Comparison of ENCODE assay signal across 24 cellular contexts in genomic region chr20:5908981-5909380, GRCh38. TPM values are rescaled to one million over a fixed set of nuclear protein-coding genes. Genes with fewer than 3 reads are reported as not detected.
DNase-seq lines count a peak whose midpoint lies in the region; ATAC-seq, FAIRE-seq and TF ChIP-seq lines count a peak whose summit lies in the region.
"Had no signal": no experiment of that assay in that cellular context is flagged by ENCODE, and none has a peak within 500 bp of the region (broad histone marks: within the 10 kb centered on the region; RNA-seq: fewer than 3 reads in every experiment).

No MANE protein-coding gene starts in this region.

- in situ Hi-C loops in HepG2 (cut with HindIII; ENCODE audit: extremely low pct_ligation_motif_present, low pct_unique_long_range_greater_than_20kb): no loop called here

- no peaks in the 10 kb centered on the region for H3K79me2 ChIP-seq in astrocyte (ENCODE audit: insufficient read depth, low read length)
- H3K79me2 ChIP-seq in HepG2 (ENCODE audit: insufficient read depth, low read length): no peaks in the 10 kb centered on the region

- POLR2A ChIA-PET in HepG2 (lab: Yijun Ruan, JAX): no interaction called here

- peaks cover 14% of the 10 kb centered on the region for H3K27me3 Mint-ChIP-seq in astrocyte (ENCODE audit: low read depth, unreplicated experiment)
- peaks cover 74% of the 10 kb centered on the region for H3K27me3 Mint-ChIP-seq in activated naive CD8-positive, alpha-beta T cell treated with anti-CD3 and anti-CD28 coated beads, Interleukin-2, amount 50 U/mL, for 24 hours

- no peak overlapping the region for H2AFZ ChIP-seq in astrocyte (ENCODE audit: low read depth, low read length)
- H2AFZ ChIP-seq in HepG2 (ENCODE audit: low read length): no peak overlapping the region

- no peak overlapping the region for H3K27ac Mint-ChIP-seq in astrocyte (ENCODE audit: unreplicated experiment)
- H3K27ac Mint-ChIP-seq in activated naive CD8-positive, alpha-beta T cell treated with anti-CD3 and anti-CD28 coated beads, Interleukin-2, amount 50 U/mL, for 24 hours: no peak overlapping the region
- H3K27ac Mint-ChIP-seq: CD14-positive monocyte; CD8-positive, alpha-beta memory T cell had no signal

- no peak for TF ChIP-seq POLR2A in HepG2 (IDR thresholded peaks at IDR 0.05; ENCODE audit: insufficient read depth in 1 of 2, low read depth in 2 of 2, low read length in 2 of 2)
- TF ChIP-seq POLR2A in GM18505 (IDR thresholded peaks at IDR 0.05; ENCODE audit: borderline replicate concordance, extremely low read depth, insufficient read depth, insufficient read length): no peak

- intact Hi-C loops in HepG2 (cut with micrococcal nuclease; ENCODE audit: unreplicated experiment): no loop called here

- no peak overlapping the region for H3K4me3 ChIP-seq in astrocyte (ENCODE audit: insufficient read depth, low read depth, low read length)
- no peak overlapping the region for H3K4me3 ChIP-seq in HepG2 (replicated peaks in 1 of 3; ENCODE audit: insufficient read depth in 1 of 3, low read depth in 2 of 3, low read length in 3 of 3)

- BruUV-seq in HepG2 (replicated peaks; lab: Mats Ljungman, UMichigan): no TSS peak

- H3K36me3 ChIP-seq in astrocyte (ENCODE audit: insufficient read depth, low read length): no peaks in the 10 kb centered on the region
- H3K36me3 ChIP-seq in HepG2 (replicated peaks in 1 of 2; ENCODE audit: control insufficient read depth in 1 of 2, insufficient read depth in 2 of 2, low read length in 2 of 2): no peaks in the 10 kb centered on the region

- H3K4me1 Mint-ChIP-seq in astrocyte (ENCODE audit: low read depth, unreplicated experiment): no peaks in the 10 kb centered on the region
- H3K4me1 Mint-ChIP-seq in activated naive CD8-positive, alpha-beta T cell treated with anti-CD3 and anti-CD28 coated beads, Interleukin-2, amount 50 U/mL, for 24 hours: peaks cover 10% of the 10 kb centered on the region

- DNase-seq in M059J (ENCODE audit: low read depth) (peak; percentile 24), astrocyte (ENCODE audit: low read depth) (peak; percentile 25), inferior parietal cortex (ENCODE audit: extremely low spot score) (peak; percentile 26), renal cortical epithelial cell (ENCODE audit: low read depth) (peak; percentile 57), HepG2 (ENCODE audit: low spot score) (no peak)
- no peak for DNase-seq in activated naive CD8-positive, alpha-beta T cell treated with anti-CD3 and anti-CD28 coated beads, Interleukin-2, amount 50 U/mL, for 24 hours
- DNase-seq: ACHN; BE2C; CD8-positive, alpha-beta memory T cell; DMS 273 treated with DMSO at 0.1 percent for 48 hours; DMS79; GF-D8; IMR-90; KG1; MM.1S; NCI-H2081; NCI-H446; NCI-H524 treated with DMSO at 0.1 percent for 48 hours; SHP77 had no signal

- H3K27ac ChIP-seq in astrocyte (ENCODE audit: low read depth, low read length) (no peak overlapping the region), HepG2 (ENCODE audit: extremely low read length, insufficient read depth, low read length) (no peak overlapping the region)
- H3K27ac ChIP-seq: RWPE1 had no signal

- no peaks in the 10 kb centered on the region for H3K36me3 Mint-ChIP-seq in astrocyte (ENCODE audit: low read depth, unreplicated experiment)
- H3K36me3 Mint-ChIP-seq in activated naive CD8-positive, alpha-beta T cell treated with anti-CD3 and anti-CD28 coated beads, Interleukin-2, amount 50 U/mL, for 24 hours (ENCODE audit: low read depth): no peaks in the 10 kb centered on the region
- H3K36me3 Mint-ChIP-seq: CD14-positive monocyte; CD8-positive, alpha-beta memory T cell had no signal

- H3K9ac ChIP-seq in astrocyte (ENCODE audit: low read length) (no peak overlapping the region), HepG2 (ENCODE audit: insufficient read depth, low read depth, low read length) (no peak overlapping the region)

- H4K20me1 ChIP-seq in astrocyte (ENCODE audit: insufficient read depth, low read length) (no peaks in the 10 kb centered on the region), HepG2 (ENCODE audit: insufficient read depth, low read length) (no peaks in the 10 kb centered on the region)

- TF ChIP-seq CTCF in astrocyte (IDR thresholded peaks at IDR 0.05; ENCODE audit: insufficient read depth, low read depth, low read length) (no peak), HepG2 (CRISPR knock-in tag; IDR thresholded peaks at IDR 0.05) (no peak)

- CTCF ChIA-PET in HepG2 (lab: Yijun Ruan, JAX; ENCODE audit: low intra/inter-chr PET ratio, low total read pairs): no interaction called here

- 12% methylated on average over 2 of the region's 2 CpGs for WGBS in HepG2 (ENCODE audit: low lambda C conversion rate)

- TF ChIP-seq RAD21 in HepG2 (CRISPR knock-in tag; IDR thresholded peaks at IDR 0.05): no peak

- TF ChIP-seq EP300 in HepG2 (IDR thresholded peaks at IDR 0.05; ENCODE audit: low read depth in 2 of 2, low read length in 2 of 2) (no peak), HepG2 (CRISPR knock-in tag; IDR thresholded peaks at IDR 0.05; ENCODE audit: borderline replicate concordance) (no peak)

- H3K9me3 Mint-ChIP-seq in astrocyte (ENCODE audit: unreplicated experiment): no peaks in the 10 kb centered on the region
- H3K9me3 Mint-ChIP-seq in activated naive CD8-positive, alpha-beta T cell treated with anti-CD3 and anti-CD28 coated beads, Interleukin-2, amount 50 U/mL, for 24 hours: no peaks in the 10 kb centered on the region
- H3K9me3 Mint-ChIP-seq: CD8-positive, alpha-beta memory T cell had no signal

- H3K4me3 Mint-ChIP-seq in astrocyte (ENCODE audit: unreplicated experiment): no peak overlapping the region
- no peak overlapping the region for H3K4me3 Mint-ChIP-seq in activated naive CD8-positive, alpha-beta T cell treated with anti-CD3 and anti-CD28 coated beads, Interleukin-2, amount 50 U/mL, for 24 hours
- H3K4me3 Mint-ChIP-seq: CD8-positive, alpha-beta memory T cell had no signal

- ATAC-seq in HG03045 (IDR thresholded peaks at IDR 0.05; ENCODE audit: unreplicated experiment) (no peak), HepG2 (no peak), GM18505 (IDR thresholded peaks at IDR 0.05; ENCODE audit: unreplicated experiment) (no peak)
- no peak for ATAC-seq in activated naive CD8-positive, alpha-beta T cell treated with anti-CD3 and anti-CD28 coated beads, Interleukin-2, amount 50 U/mL, for 24 hours

- H3K4me1 ChIP-seq in astrocyte (ENCODE audit: insufficient read depth, low read length) (peaks cover 8% of the 10 kb centered on the region), HepG2 (ENCODE audit: insufficient read depth, low read length) (peaks cover 13% of the 10 kb centered on the region)

- peaks cover 13% of the 10 kb centered on the region for H3K27me3 ChIP-seq in astrocyte (ENCODE audit: insufficient read depth, low read length)
- H3K27me3 ChIP-seq in HepG2 (ENCODE audit: control insufficient read depth in 1 of 2, insufficient read depth in 2 of 2, low read length in 2 of 2): peaks cover 2 to 3% of the 10 kb centered on the region in 2 experiments; a peak in 1 of 5 replicates
- H3K27me3 ChIP-seq: BE2C had no signal

- FAIRE-seq in astrocyte (lab: Jason Lieb, UNC): no peak
- FAIRE-seq in HepG2 (lab: Jason Lieb, UNC): no peak
- FAIRE-seq: GM12891 had no signal

- H3K4me2 ChIP-seq in astrocyte (ENCODE audit: low read length): no peak overlapping the region
- H3K4me2 ChIP-seq in HepG2 (ENCODE audit: low read depth, low read length): no peak overlapping the region

- H3K9me3 ChIP-seq in astrocyte (ENCODE audit: insufficient read depth, low read depth, low read length) (no peaks in the 10 kb centered on the region), HepG2 (ENCODE audit: low read length) (no peaks in the 10 kb centered on the region)
- H3K9me3 ChIP-seq: BE2C had no signal

RNA-seq across cellular contexts. Expression of gene CHGB, which starts 2.3 kb away (rescaled TPM):
- total RNA-seq in M059J (2014; rRNA removed; shearing (Covaris generic)): 0.64 TPM in 1 of 2 replicates, not detected in the other
- total RNA-seq in astrocyte (3.8 and 4.0 TPM in 2 replicates), renal cortical epithelial cell (0.17 and 1.6 TPM in 2 replicates), HepG2 (2016; rRNA removed; fragmentation: Illumina TruSeq; extraction: Trizol) (0.20 and 0.86 TPM in 2 replicates)
- total RNA-seq in HepG2 (2016; cell fraction: cytosol; rRNA removed; fragmentation: Illumina TruSeq; extraction: Trizol; ENCODE audit: low read depth): 0.09 TPM in 1 of 2 replicates, not detected in the other
- 0.40 and 0.58 TPM in 2 replicates for total RNA-seq in HepG2 (2016; cell fraction: insoluble cytoplasmic fraction; rRNA removed; fragmentation: Illumina TruSeq; extraction: Trizol)
- total RNA-seq in HepG2 (2016; cell fraction: membrane; rRNA removed; fragmentation: Illumina TruSeq; extraction: Trizol): 0.10 and 0.15 TPM in 2 replicates
- total RNA-seq in HepG2 (2016; cell fraction: nucleus; rRNA removed; fragmentation: Illumina TruSeq; extraction: Trizol): 0.28 and 0.78 TPM in 2 replicates
- 0.26 and 0.28 TPM in 2 replicates for polyA plus RNA-seq in HepG2 (2011; rRNA removed)
- 0.32 and 0.36 TPM in 2 replicates for polyA plus RNA-seq in HepG2 (2011; cell fraction: cytosol; rRNA removed)
- polyA plus RNA-seq in HepG2 (2011; cell fraction: nucleus; rRNA removed): 0.23 and 0.27 TPM in 2 replicates
- polyA plus RNA-seq in HepG2 (2012): 0.17 and 0.56 TPM in 2 replicates
- 0.08 and 0.15 TPM in 2 replicates for polyA plus RNA-seq in HepG2 (2016; cell fraction: cytosol; fragmentation: Illumina TruSeq; extraction: Trizol; ENCODE audit: low read depth)
- 0.45 and 0.49 TPM in 2 replicates for polyA plus RNA-seq in HepG2 (2016; cell fraction: insoluble cytoplasmic fraction; fragmentation: Illumina TruSeq; extraction: Trizol; ENCODE audit: low read depth)
- polyA plus RNA-seq in HepG2 (2016; cell fraction: membrane; fragmentation: Illumina TruSeq; extraction: Trizol; ENCODE audit: low read depth): 0.15 and 0.21 TPM in 2 replicates
- 1.3 and 1.4 TPM in 2 replicates for polyA plus RNA-seq in HepG2 (2016; cell fraction: nucleus; fragmentation: Illumina TruSeq; extraction: Trizol; ENCODE audit: insufficient read depth, low read depth)
- 0.12 TPM in 1 of 2 replicates, not detected in the other for polyA minus RNA-seq in HepG2 (2011; rRNA and poly(A)+ RNA removed; ENCODE audit: low replicate concordance)
- polyA minus RNA-seq in HepG2 (2011; cell fraction: cytosol; rRNA and poly(A)+ RNA removed): 0.40 TPM in 1 of 2 replicates, not detected in the other
- polyA minus RNA-seq in HepG2 (2011; cell fraction: nucleus; rRNA and poly(A)+ RNA removed): not detected in 2 replicates
- polyA plus RNA-seq: CD14-positive monocyte; CD8-positive, alpha-beta memory T cell had no signal

RNA-seq across cellular contexts. Expression of gene TRMT6, which starts 41.4 kb away (rescaled TPM):
- 31.3 and 34.2 TPM in 2 replicates for total RNA-seq in M059J (2014; rRNA removed; shearing (Covaris generic))
- 14.4 and 16.4 TPM in 2 replicates for total RNA-seq in astrocyte
- total RNA-seq in renal cortical epithelial cell: 15.1 and 18.8 TPM in 2 replicates
- total RNA-seq in HepG2 (2016; rRNA removed; fragmentation: Illumina TruSeq; extraction: Trizol): 37.8 and 51.1 TPM in 2 replicates
- total RNA-seq in HepG2 (2016; cell fraction: cytosol; rRNA removed; fragmentation: Illumina TruSeq; extraction: Trizol; ENCODE audit: low read depth): 3.2 and 4.1 TPM in 2 replicates
- total RNA-seq in HepG2 (2016; cell fraction: insoluble cytoplasmic fraction; rRNA removed; fragmentation: Illumina TruSeq; extraction: Trizol): 36.1 and 50.1 TPM in 2 replicates
- 11.6 and 12.7 TPM in 2 replicates for total RNA-seq in HepG2 (2016; cell fraction: membrane; rRNA removed; fragmentation: Illumina TruSeq; extraction: Trizol)
- total RNA-seq in HepG2 (2016; cell fraction: nucleus; rRNA removed; fragmentation: Illumina TruSeq; extraction: Trizol): 19.1 and 21.2 TPM in 2 replicates
- 8.9 and 10.5 TPM in 2 replicates for polyA plus RNA-seq in HepG2 (2011; rRNA removed)
- polyA plus RNA-seq in HepG2 (2011; cell fraction: cytosol; rRNA removed): 6.0 and 8.6 TPM in 2 replicates
- polyA plus RNA-seq in HepG2 (2011; cell fraction: nucleus; rRNA removed): 5.7 and 6.8 TPM in 2 replicates
- polyA plus RNA-seq in HepG2 (2012): 14.7 and 17.7 TPM in 2 replicates
- 2.6 and 2.9 TPM in 2 replicates for polyA plus RNA-seq in HepG2 (2016; cell fraction: cytosol; fragmentation: Illumina TruSeq; extraction: Trizol; ENCODE audit: low read depth)
- polyA plus RNA-seq in HepG2 (2016; cell fraction: insoluble cytoplasmic fraction; fragmentation: Illumina TruSeq; extraction: Trizol; ENCODE audit: low read depth): 50.0 and 54.7 TPM in 2 replicates
- polyA plus RNA-seq in HepG2 (2016; cell fraction: membrane; fragmentation: Illumina TruSeq; extraction: Trizol; ENCODE audit: low read depth): 6.4 and 6.7 TPM in 2 replicates
- 31.4 and 32.2 TPM in 2 replicates for polyA plus RNA-seq in HepG2 (2016; cell fraction: nucleus; fragmentation: Illumina TruSeq; extraction: Trizol; ENCODE audit: insufficient read depth, low read depth)
- polyA minus RNA-seq in HepG2 (2011; rRNA and poly(A)+ RNA removed; ENCODE audit: low replicate concordance): 2.2 and 4.1 TPM in 2 replicates
- polyA minus RNA-seq in HepG2 (2011; cell fraction: cytosol; rRNA and poly(A)+ RNA removed): 7.7 and 7.9 TPM in 2 replicates
- polyA minus RNA-seq in HepG2 (2011; cell fraction: nucleus; rRNA and poly(A)+ RNA removed): 9.3 and 13.8 TPM in 2 replicates

RNA-seq across cellular contexts. Expression of gene MCM8, which starts 41.5 kb away (rescaled TPM):
- 30.4 and 36.2 TPM in 2 replicates for total RNA-seq in M059J (2014; rRNA removed; shearing (Covaris generic))
- total RNA-seq in astrocyte (5.0 and 5.7 TPM in 2 replicates), renal cortical epithelial cell (10.4 and 10.9 TPM in 2 replicates), HepG2 (2016; rRNA removed; fragmentation: Illumina TruSeq; extraction: Trizol) (59.3 and 91.2 TPM in 2 replicates)
- 15.7 and 19.4 TPM in 2 replicates for total RNA-seq in HepG2 (2016; cell fraction: cytosol; rRNA removed; fragmentation: Illumina TruSeq; extraction: Trizol; ENCODE audit: low read depth)
- total RNA-seq in HepG2 (2016; cell fraction: insoluble cytoplasmic fraction; rRNA removed; fragmentation: Illumina TruSeq; extraction: Trizol): 56.1 and 90.3 TPM in 2 replicates
- total RNA-seq in HepG2 (2016; cell fraction: membrane; rRNA removed; fragmentation: Illumina TruSeq; extraction: Trizol): 31.1 and 31.6 TPM in 2 replicates
- total RNA-seq in HepG2 (2016; cell fraction: nucleus; rRNA removed; fragmentation: Illumina TruSeq; extraction: Trizol): 37.2 and 42.4 TPM in 2 replicates
- polyA plus RNA-seq in HepG2 (2011; rRNA removed): 7.7 and 11.5 TPM in 2 replicates
- polyA plus RNA-seq in HepG2 (2011; cell fraction: cytosol; rRNA removed): 4.4 and 5.6 TPM in 2 replicates
- polyA plus RNA-seq in HepG2 (2011; cell fraction: nucleus; rRNA removed): 4.2 and 4.6 TPM in 2 replicates
- polyA plus RNA-seq in HepG2 (2012): 9.5 and 15.9 TPM in 2 replicates
- polyA plus RNA-seq in HepG2 (2016; cell fraction: cytosol; fragmentation: Illumina TruSeq; extraction: Trizol; ENCODE audit: low read depth): 2.3 and 2.4 TPM in 2 replicates
- 54.6 and 61.4 TPM in 2 replicates for polyA plus RNA-seq in HepG2 (2016; cell fraction: insoluble cytoplasmic fraction; fragmentation: Illumina TruSeq; extraction: Trizol; ENCODE audit: low read depth)
- 8.8 and 9.4 TPM in 2 replicates for polyA plus RNA-seq in HepG2 (2016; cell fraction: membrane; fragmentation: Illumina TruSeq; extraction: Trizol; ENCODE audit: low read depth)
- polyA plus RNA-seq in HepG2 (2016; cell fraction: nucleus; fragmentation: Illumina TruSeq; extraction: Trizol; ENCODE audit: insufficient read depth, low read depth): 34.3 and 37.9 TPM in 2 replicates
- 4.8 and 11.3 TPM in 2 replicates for polyA minus RNA-seq in HepG2 (2011; rRNA and poly(A)+ RNA removed; ENCODE audit: low replicate concordance)
- polyA minus RNA-seq in HepG2 (2011; cell fraction: cytosol; rRNA and poly(A)+ RNA removed): 7.7 and 10.4 TPM in 2 replicates
- polyA minus RNA-seq in HepG2 (2011; cell fraction: nucleus; rRNA and poly(A)+ RNA removed): 11.6 and 11.7 TPM in 2 replicates

Comparison
In these comparisons a context has a peak if more than half of its experiments do, and no peak if none do; other contexts are left out.
1. DNase-seq: peak in M059J (single experiment), astrocyte (single experiment), inferior parietal cortex (single experiment) and renal cortical epithelial cell (single experiment); none in activated naive CD8-positive, alpha-beta T cell treated with anti-CD3 and anti-CD28 coated beads, Interleukin-2, amount 50 U/mL, for 24 hours (single experiment) and HepG2 (single experiment).